32 cellular contexts compared by ENCODE assay signal in the genomic region with DNA sequence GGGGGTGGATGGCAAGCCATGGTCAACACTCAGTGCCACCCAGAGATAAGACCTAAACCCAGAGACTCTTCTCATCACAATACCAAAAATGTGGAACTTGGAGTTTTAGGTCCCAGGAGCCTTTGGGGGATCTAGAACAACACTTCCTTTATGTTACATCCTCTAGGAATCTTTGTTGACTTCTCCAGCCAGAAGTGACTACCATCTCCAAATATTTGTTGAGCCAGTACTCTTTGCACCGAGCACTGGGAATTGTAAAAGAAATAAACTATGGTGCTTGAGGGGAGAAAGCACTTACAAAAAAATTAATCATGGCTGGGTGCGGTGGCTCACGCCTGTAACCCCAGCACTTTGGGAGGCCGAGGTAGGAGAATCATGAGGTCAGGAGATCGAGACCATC.
"Had no signal": no experiment of that assay in that cellular context is flagged by ENCODE, and none has a peak within 500 bp of the region (broad histone marks: within the 10 kb centered on the region; RNA-seq: fewer than 3 reads in every experiment).

No MANE protein-coding gene starts in this region.

- H3K27me3 Mint-ChIP-seq: activated CD4-positive, alpha-beta memory T cell treated with anti-CD3 and anti-CD28 coated beads, Interleukin-2, amount 10 ng/mL, durations not matched to agents 7 days and 5 days; activated CD4-positive, alpha-beta T cell treated with anti-CD3 and anti-CD28 coated beads, Interleukin-2, amount 10 ng/mL, durations not matched to agents 7 days and 5 days; activated naive CD8-positive, alpha-beta T cell; activated T-cell treated with anti-CD3 and anti-CD28 coated beads, Interleukin-2, amount 50 U/mL, for 24 hours; activated T-helper 17 cell treated with anti-CD3 and anti-CD28 coated beads, Interleukin-2, amount 50 U/mL, for 72 hours; brain; dendritic cell treated with granulocyte-macrophage colony-stimulating factor and Interleukin-4, amounts not matched to agents 40 ng/mL and 50 ng/mL, for 4 days had no signal

- H3K27ac Mint-ChIP-seq: activated CD4-positive, alpha-beta memory T cell treated with anti-CD3 and anti-CD28 coated beads, Interleukin-2, amount 10 ng/mL, durations not matched to agents 7 days and 5 days; activated CD4-positive, alpha-beta T cell treated with anti-CD3 and anti-CD28 coated beads, Interleukin-2, amount 10 ng/mL, durations not matched to agents 7 days and 5 days; activated naive CD8-positive, alpha-beta T cell; activated T-cell treated with anti-CD3 and anti-CD28 coated beads, Interleukin-2, amount 50 U/mL, for 24 hours; activated T-helper 17 cell treated with anti-CD3 and anti-CD28 coated beads, Interleukin-2, amount 50 U/mL, for 72 hours; brain; dendritic cell treated with granulocyte-macrophage colony-stimulating factor and Interleukin-4, amounts not matched to agents 40 ng/mL and 50 ng/mL, for 4 days; endodermal cell; WTC11 had no signal

- H3K4me3 ChIP-seq: breast epithelium, cardiac muscle cell, coronary artery, dorsolateral prefrontal cortex had no signal

- DNase-seq: activated CD4-positive, alpha-beta memory T cell treated with anti-CD3 and anti-CD28 coated beads, Interleukin-2, amount 10 ng/mL, durations not matched to agents 7 days and 5 days; activated CD4-positive, alpha-beta T cell treated with anti-CD3 and anti-CD28 coated beads for 1 hour; activated CD4-positive, alpha-beta T cell treated with anti-CD3 and anti-CD28 coated beads for 4 hours; activated CD4-positive, alpha-beta T cell treated with anti-CD3 and anti-CD28 coated beads, Interleukin-2, amount 10 ng/mL, durations not matched to agents 7 days and 5 days; activated CD4-positive, alpha-beta T cell treated with anti-CD3 and anti-CD28 coated beads, Interleukin-2, amount 50 U/mL, for 4 hours; activated CD8-positive, alpha-beta memory T cell treated with anti-CD3 and anti-CD28 coated beads, Interleukin-2, amount 50 U/mL, for 48 hours; activated effector memory CD4-positive, alpha-beta T cell treated with Interleukin-2 at 50 U/mL for 16 hours; activated gamma-delta T cell treated with Interleukin-2 at 50 U/mL for 16 hours; activated naive CD4-positive, alpha-beta T cell treated with anti-CD3 and anti-CD28 coated beads, Interleukin-2, amount 50 U/mL, for 16 hours; activated naive CD4-positive, alpha-beta T cell treated with Interleukin-2 at 50 U/mL for 16 hours; activated T-cell treated with anti-CD3 and anti-CD28 coated beads for 4 hours; activated T-cell treated with anti-CD3 and anti-CD28 coated beads, Interleukin-2, amount 50 U/mL, for 24 hours; amniotic stem cell; aorta; central memory CD4-positive, alpha-beta T cell; cerebellar nuclear complex; dorsolateral prefrontal cortex; effector memory CD4-positive, alpha-beta T cell; endodermal cell; head of caudate nucleus; T-helper 2 cell had no signal

- ATAC-seq: activated T-helper 17 cell treated with anti-CD3 and anti-CD28 coated beads, Interleukin-2, amount 50 U/mL, for 72 hours; esophagus mucosa; WTC11 had no signal

- H3K4me1 Mint-ChIP-seq: activated CD4-positive, alpha-beta memory T cell treated with anti-CD3 and anti-CD28 coated beads, Interleukin-2, amount 10 ng/mL, durations not matched to agents 7 days and 5 days; activated CD4-positive, alpha-beta T cell treated with anti-CD3 and anti-CD28 coated beads, Interleukin-2, amount 10 ng/mL, durations not matched to agents 7 days and 5 days; activated T-helper 17 cell treated with anti-CD3 and anti-CD28 coated beads, Interleukin-2, amount 50 U/mL, for 72 hours; endodermal cell had no signal

- H3K36me3 Mint-ChIP-seq: activated naive CD8-positive, alpha-beta T cell; brain; WTC11 had no signal

- H3K9me3 ChIP-seq: breast epithelium had no signal

- H3K4me3 Mint-ChIP-seq: activated CD4-positive, alpha-beta memory T cell treated with anti-CD3 and anti-CD28 coated beads, Interleukin-2, amount 10 ng/mL, durations not matched to agents 7 days and 5 days; activated CD4-positive, alpha-beta T cell treated with anti-CD3 and anti-CD28 coated beads, Interleukin-2, amount 10 ng/mL, durations not matched to agents 7 days and 5 days; activated naive CD8-positive, alpha-beta T cell; activated T-cell treated with anti-CD3 and anti-CD28 coated beads, Interleukin-2, amount 50 U/mL, for 24 hours; activated T-helper 17 cell treated with anti-CD3 and anti-CD28 coated beads, Interleukin-2, amount 50 U/mL, for 72 hours; brain; dendritic cell treated with granulocyte-macrophage colony-stimulating factor and Interleukin-4, amounts not matched to agents 40 ng/mL and 50 ng/mL, for 4 days; endodermal cell; WTC11 had no signal

- H3K4me1 ChIP-seq: breast epithelium had no signal

- H3K27me3 ChIP-seq: breast epithelium, cardiac muscle cell, dorsolateral prefrontal cortex had no signal

- FAIRE-seq: frontal cortex had no signal

- H3K27ac ChIP-seq: breast epithelium, cardiac muscle cell, coronary artery, dorsolateral prefrontal cortex, VCaP had no signal

- H3K36me3 ChIP-seq: breast epithelium, cardiac muscle cell had no signal

- H3K9me3 Mint-ChIP-seq: activated CD4-positive, alpha-beta memory T cell treated with anti-CD3 and anti-CD28 coated beads, Interleukin-2, amount 10 ng/mL, durations not matched to agents 7 days and 5 days; activated CD4-positive, alpha-beta T cell treated with anti-CD3 and anti-CD28 coated beads, Interleukin-2, amount 10 ng/mL, durations not matched to agents 7 days and 5 days; activated T-cell treated with anti-CD3 and anti-CD28 coated beads, Interleukin-2, amount 50 U/mL, for 24 hours; activated T-helper 17 cell treated with anti-CD3 and anti-CD28 coated beads, Interleukin-2, amount 50 U/mL, for 72 hours; dendritic cell treated with granulocyte-macrophage colony-stimulating factor and Interleukin-4, amounts not matched to agents 40 ng/mL and 50 ng/mL, for 4 days; endodermal cell; WTC11 had no signal
